In genomic region chr20:43942213-43942590, GRCh38 we compare ENCODE assay signal across 11 cellular contexts. TPM values are rescaled to one million over a fixed set of nuclear protein-coding genes. Genes with fewer than 3 reads are reported as not detected.
DNase-seq lines count a peak whose midpoint lies in the region; ATAC-seq lines count a peak whose summit lies in the region.
"Had no signal": no experiment of that assay in that cellular context is flagged by ENCODE, and none has a peak within 500 bp of the region (broad histone marks: within the 10 kb centered on the region; RNA-seq: fewer than 3 reads in every experiment).

No MANE protein-coding gene starts in this region.

- CTCF ChIA-PET in activated naive CD4-positive, alpha-beta T cell treated with anti-CD3 and anti-CD28 coated beads, Interleukin-2, amount 10 ng/mL, durations not matched to agents 7 days and 5 days (lab: Charles Lee): interaction anchor here (0.7 to 2.3 kb wide), 7 partner anchors 13 to 404 kb away, joined by 3 to 12 read pairs (median 5); no protein-coding TSS in a partner anchor

- DNase-seq in activated naive CD4-positive, alpha-beta T cell treated with anti-CD3 and anti-CD28 coated beads, Interleukin-2, amount 10 ng/mL, durations not matched to agents 7 days and 5 days: no peak
- DNase-seq in activated naive CD4-positive, alpha-beta T cell treated with anti-CD3 and anti-CD28 coated beads, Interleukin-2, amount 50 U/mL, for 16 hours: no peak
- DNase-seq in M059J (ENCODE audit: low read depth) (peak; percentile 61), dermis blood vessel endothelial cell (peak; percentile 30), activated gamma-delta T cell (lab: John Stamatoyannopoulos, UW) (no peak), left lobe of liver (ENCODE audit: low spot score) (no peak)
- DNase-seq: activated CD4-positive, alpha-beta T cell treated with anti-CD3 and anti-CD28 coated beads for 48 hours; NCI-H748 treated with DMSO at 0.1 percent for 48 hours; ovary had no signal

- peak overlapping the region; percentile 33 for H3K27ac ChIP-seq in temporal lobe (ENCODE audit: low read depth, low read length)
- H3K27ac ChIP-seq: ovary had no signal

- H3K27ac Mint-ChIP-seq in activated naive CD4-positive, alpha-beta T cell treated with anti-CD3 and anti-CD28 coated beads, Interleukin-2, amount 10 ng/mL, durations not matched to agents 7 days and 5 days: peak overlapping the region; percentile 89

- H3K4me3 Mint-ChIP-seq in activated naive CD4-positive, alpha-beta T cell treated with anti-CD3 and anti-CD28 coated beads, Interleukin-2, amount 10 ng/mL, durations not matched to agents 7 days and 5 days: peak overlapping the region; percentile 20

- peaks cover 72% of the 10 kb centered on the region for H3K4me1 Mint-ChIP-seq in activated naive CD4-positive, alpha-beta T cell treated with anti-CD3 and anti-CD28 coated beads, Interleukin-2, amount 10 ng/mL, durations not matched to agents 7 days and 5 days

- H3K9me3 Mint-ChIP-seq in activated naive CD4-positive, alpha-beta T cell treated with anti-CD3 and anti-CD28 coated beads, Interleukin-2, amount 10 ng/mL, durations not matched to agents 7 days and 5 days: no peaks in the 10 kb centered on the region

- no peaks in the 10 kb centered on the region for H3K36me3 Mint-ChIP-seq in activated naive CD4-positive, alpha-beta T cell treated with anti-CD3 and anti-CD28 coated beads, Interleukin-2, amount 10 ng/mL, durations not matched to agents 7 days and 5 days

- peaks cover 57% of the 10 kb centered on the region for H3K27me3 Mint-ChIP-seq in activated naive CD4-positive, alpha-beta T cell treated with anti-CD3 and anti-CD28 coated beads, Interleukin-2, amount 10 ng/mL, durations not matched to agents 7 days and 5 days

- ATAC-seq in HG02759 (IDR thresholded peaks at IDR 0.05; ENCODE audit: unreplicated experiment): no peak
- no peak for ATAC-seq in left lobe of liver

RNA-seq across cellular contexts. Expression of gene TOX2, which starts 27.6 kb away (rescaled TPM):
- total RNA-seq in M059J (2014; rRNA removed; shearing (Covaris generic)): 6.1 and 8.4 TPM in 2 replicates
- 0.88 and 1.5 TPM in 2 replicates for total RNA-seq in dermis blood vessel endothelial cell
- total RNA-seq in temporal lobe: 0.74 TPM
- total RNA-seq in left lobe of liver: 3.5 TPM

Comparison
In these comparisons a context has a peak if more than half of its experiments do, and no peak if none do; other contexts are left out.
1. DNase-seq: peak in M059J (single experiment) and dermis blood vessel endothelial cell (single experiment); none in activated naive CD4-positive, alpha-beta T cell treated with anti-CD3 and anti-CD28 coated beads, Interleukin-2, amount 10 ng/mL, durations not matched to agents 7 days and 5 days (single experiment), activated naive CD4-positive, alpha-beta T cell treated with anti-CD3 and anti-CD28 coated beads, Interleukin-2, amount 50 U/mL, for 16 hours (single experiment), activated gamma-delta T cell (single experiment) and left lobe of liver (single experiment).